In the genomic region with DNA sequence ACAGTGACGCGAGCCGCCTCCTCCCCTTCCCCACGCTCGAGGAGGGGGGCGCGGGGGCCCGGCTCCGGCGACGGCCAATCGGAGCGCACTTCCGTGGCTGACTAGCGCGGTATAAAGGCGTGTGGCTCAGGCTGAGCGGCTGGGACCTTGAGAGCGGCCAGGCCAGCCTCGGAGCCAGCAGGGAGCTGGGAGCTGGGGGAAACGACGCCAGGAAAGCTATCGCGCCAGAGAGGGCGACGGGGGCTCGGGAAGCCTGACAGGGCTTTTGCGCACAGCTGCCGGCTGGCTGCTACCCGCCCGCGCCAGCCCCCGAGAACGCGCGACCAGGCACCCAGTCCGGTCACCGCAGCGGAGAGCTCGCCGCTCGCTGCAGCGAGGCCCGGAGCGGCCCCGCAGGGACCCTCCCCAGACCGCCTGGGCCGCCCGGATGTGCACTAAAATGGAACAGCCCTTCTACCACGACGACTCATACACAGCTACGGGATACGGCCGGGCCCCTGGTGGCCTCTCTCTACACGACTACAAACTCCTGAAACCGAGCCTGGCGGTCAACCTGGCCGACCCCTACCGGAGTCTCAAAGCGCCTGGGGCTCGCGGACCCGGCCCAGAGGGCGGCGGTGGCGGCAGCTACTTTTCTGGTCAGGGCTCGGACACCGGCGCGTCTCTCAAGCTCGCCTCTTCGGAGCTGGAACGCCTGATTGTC, we compare ENCODE assay signal across 2 cellular contexts.
TF ChIP-seq lines count a peak whose summit lies in the region.

JUNB (plus strand) TSS at position 142 of the 703 bp plus-strand sequence; CDS start at position 428, 286 bp downstream.

TF ChIP-seq in GM23338, 12 proteins besides CTCF, POLR2A, EP300 and RAD21 (continued from another document):
- no peak for TF ChIP-seq ZNF462 (CRISPR knock-in tag; IDR thresholded peaks at IDR 0.05)
- no peak; the same call in 1 of the 2 replicates for TF ChIP-seq ETS1 (IDR thresholded peaks at IDR 0.05)

TF ChIP-seq in SK-N-SH, 30 proteins besides CTCF, POLR2A, EP300 and RAD21 (continued from another document):
- TF ChIP-seq, protein P1, sequence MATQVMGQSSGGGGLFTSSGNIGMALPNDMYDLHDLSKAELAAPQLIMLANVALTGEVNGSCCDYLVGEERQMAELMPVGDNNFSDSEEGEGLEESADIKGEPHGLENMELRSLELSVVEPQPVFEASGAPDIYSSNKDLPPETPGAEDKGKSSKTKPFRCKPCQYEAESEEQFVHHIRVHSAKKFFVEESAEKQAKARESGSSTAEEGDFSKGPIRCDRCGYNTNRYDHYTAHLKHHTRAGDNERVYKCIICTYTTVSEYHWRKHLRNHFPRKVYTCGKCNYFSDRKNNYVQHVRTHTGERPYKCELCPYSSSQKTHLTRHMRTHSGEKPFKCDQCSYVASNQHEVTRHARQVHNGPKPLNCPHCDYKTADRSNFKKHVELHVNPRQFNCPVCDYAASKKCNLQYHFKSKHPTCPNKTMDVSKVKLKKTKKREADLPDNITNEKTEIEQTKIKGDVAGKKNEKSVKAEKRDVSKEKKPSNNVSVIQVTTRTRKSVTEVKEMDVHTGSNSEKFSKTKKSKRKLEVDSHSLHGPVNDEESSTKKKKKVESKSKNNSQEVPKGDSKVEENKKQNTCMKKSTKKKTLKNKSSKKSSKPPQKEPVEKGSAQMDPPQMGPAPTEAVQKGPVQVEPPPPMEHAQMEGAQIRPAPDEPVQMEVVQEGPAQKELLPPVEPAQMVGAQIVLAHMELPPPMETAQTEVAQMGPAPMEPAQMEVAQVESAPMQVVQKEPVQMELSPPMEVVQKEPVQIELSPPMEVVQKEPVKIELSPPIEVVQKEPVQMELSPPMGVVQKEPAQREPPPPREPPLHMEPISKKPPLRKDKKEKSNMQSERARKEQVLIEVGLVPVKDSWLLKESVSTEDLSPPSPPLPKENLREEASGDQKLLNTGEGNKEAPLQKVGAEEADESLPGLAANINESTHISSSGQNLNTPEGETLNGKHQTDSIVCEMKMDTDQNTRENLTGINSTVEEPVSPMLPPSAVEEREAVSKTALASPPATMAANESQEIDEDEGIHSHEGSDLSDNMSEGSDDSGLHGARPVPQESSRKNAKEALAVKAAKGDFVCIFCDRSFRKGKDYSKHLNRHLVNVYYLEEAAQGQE (IDR thresholded peaks at IDR 0.05; ENCODE audit: low read depth, low read length) = peak; percentile 75
- TF ChIP-seq FOXJ3 (CRISPR knock-in tag; IDR thresholded peaks at IDR 0.05) (peak; percentile 85), EZH2phosphoT487 (IDR thresholded peaks at IDR 0.05; ENCODE audit: borderline replicate concordance, low read depth) (no peak), RCOR1 (IDR thresholded peaks at IDR 0.05; ENCODE audit: low read length) (peak; percentile 62), SIN3A (IDR thresholded peaks at IDR 0.05; ENCODE audit: borderline replicate concordance, low read depth, low read length) (peak; percentile 98), TAF1 (IDR thresholded peaks at IDR 0.05; ENCODE audit: borderline replicate concordance, low read depth, low read length) (peak; percentile 99), MEF2A (IDR thresholded peaks at IDR 0.05; ENCODE audit: borderline replicate concordance, low read depth) (no peak), RXRA (IDR thresholded peaks at IDR 0.05; ENCODE audit: borderline replicate concordance, low read depth) (no peak; the same call in 1 of the 2 replicates), MXI1 (IDR thresholded peaks at IDR 0.05; ENCODE audit: low read depth, low read length) (peak; percentile 97), TCF12 (IDR thresholded peaks at IDR 0.05) (peak; percentile 50; the same call in 1 of the 2 replicates), NFIC (IDR thresholded peaks at IDR 0.05; ENCODE audit: borderline replicate concordance) (0 out of 2 replicates have a peak, but pooled peaks have one; percentile 50), ELF1 (IDR thresholded peaks at IDR 0.05) (peak; percentile 93), POLR2AphosphoS5 (IDR thresholded peaks at IDR 0.05; ENCODE audit: low read depth, low read length) (peak; percentile 100), USF2 (IDR thresholded peaks at IDR 0.05; ENCODE audit: borderline replicate concordance, low read depth, low read length) (no peak), CHD2 (IDR thresholded peaks at IDR 0.05; ENCODE audit: low read length, partially characterized antibody) (peak; percentile 77), FOXM1 (IDR thresholded peaks at IDR 0.05; ENCODE audit: low read depth) (no peak; the same call in 1 of the 2 replicates), FOSL2 (IDR thresholded peaks at IDR 0.05; ENCODE audit: borderline replicate concordance, low read depth) (peak; percentile 34; the same call in 1 of the 2 replicates), NRF1 (IDR thresholded peaks at IDR 0.05; ENCODE audit: low read depth, low read length) (no peak), IRF3 (IDR thresholded peaks at IDR 0.05; ENCODE audit: low read depth, low read length) (no peak), PBX3 (IDR thresholded peaks at IDR 0.05) (peak; percentile 45)
- TF ChIP-seq, protein P2, sequence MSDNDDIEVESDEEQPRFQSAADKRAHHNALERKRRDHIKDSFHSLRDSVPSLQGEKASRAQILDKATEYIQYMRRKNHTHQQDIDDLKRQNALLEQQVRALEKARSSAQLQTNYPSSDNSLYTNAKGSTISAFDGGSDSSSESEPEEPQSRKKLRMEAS (IDR thresholded peaks at IDR 0.05; ENCODE audit: low read depth) = peak; percentile 99
